ENCODE assay signal across 14 cellular contexts in the genomic region with DNA sequence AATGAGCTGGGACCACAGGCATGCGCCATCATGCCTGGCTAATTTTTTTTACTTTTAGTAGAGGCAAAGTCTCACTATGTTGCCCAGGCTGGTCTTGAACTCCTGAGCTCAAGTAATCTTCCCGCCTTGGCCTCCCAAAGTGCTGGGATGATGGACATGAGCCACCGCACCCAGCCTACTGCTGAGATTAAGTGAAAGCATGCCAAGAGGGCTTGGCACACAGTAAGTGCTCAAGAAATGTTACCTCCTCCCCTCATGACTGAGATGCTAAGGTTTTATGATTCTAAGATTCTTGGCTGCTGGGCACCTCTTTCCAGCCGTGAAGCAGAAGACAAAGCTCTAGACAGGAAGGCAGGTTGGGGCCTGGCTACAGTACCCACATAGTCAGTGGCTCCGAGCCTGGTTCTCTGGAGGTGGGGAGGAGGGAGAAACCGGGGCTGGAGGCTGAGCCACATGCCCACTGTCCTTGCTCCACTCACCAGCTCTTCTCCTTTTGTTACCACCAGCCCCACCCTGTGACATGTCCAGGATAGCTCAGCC. TPM values are rescaled to one million over a fixed set of nuclear protein-coding genes. Genes with fewer than 3 reads are reported as not detected.
DNase-seq lines count a peak whose midpoint lies in the region; ATAC-seq, FAIRE-seq and TF ChIP-seq lines count a peak whose summit lies in the region.
"Had no signal": no experiment of that assay in that cellular context is flagged by ENCODE, and none has a peak within 500 bp of the region (broad histone marks: within the 10 kb centered on the region; RNA-seq: fewer than 3 reads in every experiment).

No MANE protein-coding gene starts in this region.

- no peak for FAIRE-seq in bronchial epithelial cell (lab: Jason Lieb, UNC)
- FAIRE-seq: islet of Langerhans had no signal

- intact Hi-C loops in posterior vena cava (cut with DNase I): no loop called here

- no peaks in the 10 kb centered on the region for H3K9me3 Mint-ChIP-seq in stimulated activated naive B cell treated with anti-CD40 and anti-IgM and Interleukin-4, amounts not matched to agents 10 μg/mL and 1 μg/mL and 100 μg/mL, for 72 hours
- H3K9me3 Mint-ChIP-seq: activated T-helper 1 cell treated with anti-CD3 and anti-CD28 coated beads, Interleukin-12 subunit alpha, Interleukin-12 subunit beta, Interleukin-2, Interleukin-4 antibody, amounts not matched to agents 30 ng/mL and 10 ng/mL and 1 ng/mL, durations not matched to agents 14 hours and 24 hours and 36 hours; effector memory CD8-positive, alpha-beta T cell had no signal

- peak overlapping the region; percentile 19 for H3K27ac ChIP-seq in layer of hippocampus (ENCODE audit: low read depth, low read length)

- H3K36me3 ChIP-seq in bronchial epithelial cell (ENCODE audit: control insufficient read depth, insufficient read depth, low read length): peaks cover 2% of the 10 kb centered on the region

- no peak for TF ChIP-seq CTCF in bronchial epithelial cell (IDR thresholded peaks at IDR 0.05; ENCODE audit: insufficient read depth, low read length, severe bottlenecking)

- H3K27me3 Mint-ChIP-seq in stimulated activated naive B cell treated with anti-CD40 and anti-IgM and Interleukin-4, amounts not matched to agents 10 μg/mL and 1 μg/mL and 100 μg/mL, for 72 hours: no peaks in the 10 kb centered on the region

- H3K27ac Mint-ChIP-seq in stimulated activated naive B cell treated with anti-CD40 and anti-IgM and Interleukin-4, amounts not matched to agents 10 μg/mL and 1 μg/mL and 100 μg/mL, for 72 hours: peak overlapping the region; percentile 100
- H3K27ac Mint-ChIP-seq: activated T-helper 1 cell treated with anti-CD3 and anti-CD28 coated beads, Interleukin-12 subunit alpha, Interleukin-12 subunit beta, Interleukin-2, Interleukin-4 antibody, amounts not matched to agents 30 ng/mL and 10 ng/mL and 1 ng/mL, durations not matched to agents 14 hours and 24 hours and 36 hours had no signal

- no peaks in the 10 kb centered on the region for H3K27me3 ChIP-seq in bronchial epithelial cell (ENCODE audit: control insufficient read depth, insufficient read depth, low read length)
- no peaks in the 10 kb centered on the region for H3K27me3 ChIP-seq in layer of hippocampus (ENCODE audit: control insufficient read depth, insufficient read depth, low read length)

- peaks cover 65 to 84% of the 10 kb centered on the region in 2 donors for H3K4me1 Mint-ChIP-seq in stimulated activated naive B cell treated with anti-CD40 and anti-IgM and Interleukin-4, amounts not matched to agents 10 μg/mL and 1 μg/mL and 100 μg/mL, for 72 hours

- no peak for TF ChIP-seq RAD21 in Ishikawa (IDR thresholded peaks at IDR 0.05; ENCODE audit: low read depth)

- DNase-seq in bronchial epithelial cell (ENCODE audit: low read depth) (peak; percentile 20), mesenteric fat pad (ENCODE audit: low spot score) (no peak), posterior vena cava (ENCODE audit: low spot score) (no peak), NCI-H187 (lab: John Stamatoyannopoulos, UW) (no peak)
- no peak for DNase-seq in stimulated activated naive B cell treated with anti-CD40 and anti-IgM and Interleukin-4, amounts not matched to agents 10 μg/mL and 1 μg/mL and 100 μg/mL, for 72 hours
- DNase-seq: COR-L47; effector memory CD8-positive, alpha-beta T cell; NCI-H187 treated with DMSO at 0.1 percent for 48 hours had no signal

- H3K4me3 ChIP-seq in bronchial epithelial cell (ENCODE audit: low read depth, low read length): no peak overlapping the region

- peaks cover 46 to 68% of the 10 kb centered on the region in 2 donors for H3K36me3 Mint-ChIP-seq in stimulated activated naive B cell treated with anti-CD40 and anti-IgM and Interleukin-4, amounts not matched to agents 10 μg/mL and 1 μg/mL and 100 μg/mL, for 72 hours

- peak overlapping the region in 1 of 2 donors; percentile 9 for H3K4me3 Mint-ChIP-seq in stimulated activated naive B cell treated with anti-CD40 and anti-IgM and Interleukin-4, amounts not matched to agents 10 μg/mL and 1 μg/mL and 100 μg/mL, for 72 hours
- H3K4me3 Mint-ChIP-seq: activated T-helper 1 cell treated with anti-CD3 and anti-CD28 coated beads, Interleukin-12 subunit alpha, Interleukin-12 subunit beta, Interleukin-2, Interleukin-4 antibody, amounts not matched to agents 30 ng/mL and 10 ng/mL and 1 ng/mL, durations not matched to agents 14 hours and 24 hours and 36 hours; effector memory CD8-positive, alpha-beta T cell had no signal

- TF ChIP-seq EP300 in Ishikawa (IDR thresholded peaks at IDR 0.05; ENCODE audit: borderline replicate concordance): no peak

- no peak for ATAC-seq in stimulated activated naive B cell treated with anti-CD40 and anti-IgM and Interleukin-4, amounts not matched to agents 10 μg/mL and 1 μg/mL and 100 μg/mL, for 72 hours (replicated peaks)
- ATAC-seq in HG03135 (IDR thresholded peaks at IDR 0.05; ENCODE audit: unreplicated experiment): no peak
- ATAC-seq: effector memory CD8-positive, alpha-beta T cell had no signal

TF ChIP-seq in Ishikawa, 13 proteins besides CTCF, POLR2A, EP300 and RAD21:
- TF ChIP-seq NFIC (IDR thresholded peaks at IDR 0.05) (0 out of 2 replicates have a peak, but pooled peaks have one; percentile 8), TAF1 (IDR thresholded peaks at IDR 0.05; ENCODE audit: low read depth) (no peak)

RNA-seq across cellular contexts. Expression of a gene that starts 12.8 kb away (rescaled TPM):
- total RNA-seq in bronchial epithelial cell (4.5 and 5.1 TPM in 2 replicates), mesenteric fat pad (49.8 TPM), posterior vena cava (10 to 100 TPM; 88.6 to 99.1 TPM)

RNA-seq across cellular contexts. Expression of a gene that starts 48.7 kb away (rescaled TPM):
- total RNA-seq in bronchial epithelial cell (0.26 TPM in 1 of 2 replicates, not detected in the other), mesenteric fat pad (6.7 TPM), posterior vena cava (1 to 10 TPM; 2.5 to 4.9 TPM)
- total RNA-seq: activated T-helper 1 cell treated with anti-CD3 and anti-CD28 coated beads, Interleukin-12 subunit alpha, Interleukin-12 subunit beta, Interleukin-2, Interleukin-4 antibody, amounts not matched to agents 30 ng/mL and 10 ng/mL and 1 ng/mL, durations not matched to agents 14 hours and 24 hours and 36 hours; HT1080 had no signal

RNA-seq across cellular contexts. Expression of a gene that starts 55.3 kb away (rescaled TPM):
- total RNA-seq in bronchial epithelial cell (2.9 and 3.4 TPM in 2 replicates), mesenteric fat pad (15.8 TPM), posterior vena cava (10 to 100 TPM in 1 of 2 donors, 1 to 10 TPM in 1; 6.3 to 10.8 TPM)
